ENCODE assay signal across 27 cellular contexts in genomic region chr4:30632751-30633150, GRCh38.
"Had no signal": no experiment of that assay in that cellular context is flagged by ENCODE, and none has a peak within 500 bp of the region (broad histone marks: within the 10 kb centered on the region; RNA-seq: fewer than 3 reads in every experiment).

No MANE protein-coding gene starts in this region.

- DNase-seq: hypothalamus; islet precursor cell; kidney glomerular epithelial cell; left colon; left lung; lower lobe of right lung; mammary epithelial cell; mesenchymal stem cell; natural killer cell; nephron progenitor cell; occipital lobe; right lobe of liver; stimulated activated CD4-positive, alpha-beta T cell treated with anti-CD3 and anti-CD28 coated beads, Interleukin-12 subunit alpha, Interleukin-12 subunit beta, amount 100 ng/mL, for 4 hours; stimulated activated CD4-positive, alpha-beta T cell treated with anti-CD3 and anti-CD28 coated beads, Interleukin-15, amount 100 ng/mL, for 24 hours; stimulated activated CD4-positive, alpha-beta T cell treated with anti-CD3 and anti-CD28 coated beads, Interleukin-2, amount 100 ng/mL, for 24 hours; stimulated activated CD4-positive, alpha-beta T cell treated with anti-CD3 and anti-CD28 coated beads, Interleukin-4, amount 100 ng/mL, for 1 hour; stimulated activated naive B cell treated with anti-CD40 and anti-IgM and Interleukin-4, amounts not matched to agents 10 μg/mL and 1 μg/mL and 100 μg/mL, for 72 hours; stimulated activated naive CD8-positive, alpha-beta T cell treated with anti-CD3 and anti-CD28 coated beads, Interleukin-15, Interleukin-2, amounts not matched to agents 100 U/mL and 50 U/mL, for 24 hours; stomach; testis; thyroid gland; trophoblast cell; uterus had no signal

- ATAC-seq: left colon; left lung; lower lobe of right lung; natural killer cell; right lobe of liver; stimulated activated naive B cell treated with anti-CD40 and anti-IgM and Interleukin-4, amounts not matched to agents 10 μg/mL and 1 μg/mL and 100 μg/mL, for 72 hours; stimulated activated naive CD8-positive, alpha-beta T cell treated with anti-CD3 and anti-CD28 coated beads, Interleukin-15, Interleukin-2, amounts not matched to agents 100 U/mL and 50 U/mL, for 24 hours had no signal

- H3K4me1 ChIP-seq: left lung, lower lobe of right lung, neural progenitor cell, right atrium auricular region, right lobe of liver, stomach, testis, thyroid gland, uterus had no signal

- H3K4me3 Mint-ChIP-seq: natural killer cell; nephron progenitor cell; neural progenitor cell; stimulated activated naive B cell treated with anti-CD40 and anti-IgM and Interleukin-4, amounts not matched to agents 10 μg/mL and 1 μg/mL and 100 μg/mL, for 72 hours had no signal

- H3K36me3 Mint-ChIP-seq: natural killer cell; neural progenitor cell; stimulated activated naive B cell treated with anti-CD40 and anti-IgM and Interleukin-4, amounts not matched to agents 10 μg/mL and 1 μg/mL and 100 μg/mL, for 72 hours had no signal

- H3K36me3 ChIP-seq: left lung, lower lobe of right lung, neural progenitor cell, neutrophil, right atrium auricular region, right lobe of liver, stomach, thyroid gland, uterus had no signal

- H3K9me3 ChIP-seq: lower lobe of right lung, neutrophil, right atrium auricular region, right lobe of liver, stomach, testis, thyroid gland, uterus had no signal

- H3K27ac ChIP-seq: left lung, lower lobe of right lung, neural progenitor cell, neutrophil, right atrium auricular region, right lobe of liver, stomach, testis, thyroid gland, uterus had no signal

- H3K9ac ChIP-seq: neural progenitor cell had no signal

- H3K4me1 Mint-ChIP-seq: natural killer cell; nephron progenitor cell; neural progenitor cell; stimulated activated naive B cell treated with anti-CD40 and anti-IgM and Interleukin-4, amounts not matched to agents 10 μg/mL and 1 μg/mL and 100 μg/mL, for 72 hours had no signal

- H3K27me3 Mint-ChIP-seq: progenitor cell of endocrine pancreas; stimulated activated naive B cell treated with anti-CD40 and anti-IgM and Interleukin-4, amounts not matched to agents 10 μg/mL and 1 μg/mL and 100 μg/mL, for 72 hours had no signal

- H3K27ac Mint-ChIP-seq: natural killer cell; nephron progenitor cell; neural progenitor cell; progenitor cell of endocrine pancreas; stimulated activated naive B cell treated with anti-CD40 and anti-IgM and Interleukin-4, amounts not matched to agents 10 μg/mL and 1 μg/mL and 100 μg/mL, for 72 hours had no signal

- H3K4me3 ChIP-seq: left lung, lower lobe of right lung, neural progenitor cell, right atrium auricular region, right lobe of liver, stomach, testis, thyroid gland, uterus had no signal
